9 cellular contexts compared by ENCODE assay signal in genomic region chr1:147734296-147734841, GRCh38. TPM values are rescaled to one million over a fixed set of nuclear protein-coding genes. Genes with fewer than 3 reads are reported as not detected.
"Had no signal": no experiment of that assay in that cellular context is flagged by ENCODE, and none has a peak within 500 bp of the region (broad histone marks: within the 10 kb centered on the region; RNA-seq: fewer than 3 reads in every experiment).

No MANE protein-coding gene starts in this region.

RNA-seq across cellular contexts. Expression of gene GJA5, which starts 26.0 kb away (rescaled TPM):
- total RNA-seq: activated CD4-positive, alpha-beta T cell treated with anti-CD3 and anti-CD28 coated beads for 36 hours; activated CD4-positive, alpha-beta T cell treated with anti-CD3 and anti-CD28 coated beads, Interleukin-2, amount 10 ng/mL, durations not matched to agents 7 days and 5 days; activated CD8-positive, alpha-beta T cell treated with anti-CD3 and anti-CD28 coated beads, Interleukin-2, amount 10 ng/mL, durations not matched to agents 7 days and 5 days; activated naive CD8-positive, alpha-beta T cell treated with anti-CD3 and anti-CD28 coated beads, Interleukin-2, amount 10 ng/mL, durations not matched to agents 7 days and 5 days; activated T-helper 2 cell treated with anti-CD3 and anti-CD28 coated beads, Interferon-gamma antibody, Interleukin-2, Interleukin-4, amounts not matched to agents 10 μg/mL and 5 μg/mL and 100 μg/mL, durations not matched to agents 14 hours and 24 hours and 36 hours; OCI-LY7; SK-MEL-5; T-cell; T-helper 17 cell had no signal
